Comparison of ENCODE assay signal across 28 cellular contexts in the genomic region with DNA sequence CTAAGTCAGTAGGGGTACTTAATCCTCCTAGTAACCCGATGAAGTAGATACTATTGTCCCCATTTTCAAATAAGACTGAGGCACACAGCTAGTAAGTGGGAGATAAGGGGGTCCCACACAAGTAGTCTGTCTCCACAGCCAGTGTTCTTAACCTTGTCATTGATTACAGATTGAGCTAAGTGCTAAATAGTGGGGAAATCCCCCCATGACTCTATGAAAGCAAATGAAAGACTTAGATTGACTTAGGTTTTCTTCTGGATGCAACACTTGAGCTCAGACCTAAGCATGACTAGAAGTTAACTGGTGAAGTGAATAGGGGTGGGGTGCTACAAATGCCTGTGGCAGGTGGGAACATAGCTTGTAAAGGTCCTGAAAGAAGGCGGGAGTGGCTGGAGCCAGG.
"Had no signal": no experiment of that assay in that cellular context is flagged by ENCODE, and none has a peak within 500 bp of the region (broad histone marks: within the 10 kb centered on the region; RNA-seq: fewer than 3 reads in every experiment).

No MANE protein-coding gene starts in this region.

- H3K27ac ChIP-seq: brain microvascular endothelial cell, KMS-11, SJSA1 had no signal

- ATAC-seq: activated CD4-positive, alpha-beta T cell treated with anti-CD3 and anti-CD28 coated beads for 36 hours; activated naive CD4-positive, alpha-beta T cell treated with anti-CD3 and anti-CD28 coated beads, Interleukin-2, amount 50 U/mL, for 72 hours; Panc1; SK-N-SH treated with all-trans-retinoic acid at 6 μM for 48 hours; T-cell; WTC11 had no signal

- H3K4me3 ChIP-seq: SJSA1 had no signal

- H3K27me3 Mint-ChIP-seq: activated CD4-positive, alpha-beta T cell treated with anti-CD3 and anti-CD28 coated beads for 36 hours; T-cell had no signal

- H3K4me3 Mint-ChIP-seq: activated CD4-positive, alpha-beta T cell treated with anti-CD3 and anti-CD28 coated beads for 36 hours; T-cell; T-helper 2 cell treated with Interferon-gamma antibody and Interleukin-4, amounts not matched to agents 5 μg/mL and 100 μg/mL, for 36 hours; WTC11 had no signal

- H3K36me3 ChIP-seq: brain microvascular endothelial cell, SJSA1 had no signal

- DNase-seq: activated CD4-positive, alpha-beta T cell treated with anti-CD3 and anti-CD28 coated beads for 36 hours; activated CD4-positive, alpha-beta T cell treated with anti-CD3 and anti-CD28 coated beads, Interleukin-2, amount 50 U/mL, for 4 hours; activated CD8-positive, alpha-beta memory T cell treated with anti-CD3 and anti-CD28 coated beads, Interleukin-2, amount 50 U/mL, for 4 hours; activated effector memory CD4-positive, alpha-beta T cell treated with anti-CD3 and anti-CD28 coated beads, Interleukin-2, amount 50 U/mL, for 16 hours; activated naive CD4-positive, alpha-beta T cell; activated T-cell treated with anti-CD3 and anti-CD28 coated beads for 4 hours; activated T-cell treated with anti-CD3 and anti-CD28 coated beads, Interleukin-2, amount 50 U/mL, for 48 hours; amniotic stem cell; aorta; brain microvascular endothelial cell; central memory CD4-positive, alpha-beta T cell; MM.1S; MV-4-11; NCI-H1092; NCI-H1436 treated with DMSO at 0.1 percent for 48 hours; NCI-H1694 treated with DMSO at 0.1 percent for 48 hours; NCI-H2029; NCI-H345; NCI-H524 treated with DMSO at 0.1 percent for 48 hours; SHP77 treated with DMSO at 0.1 percent for 48 hours; T-cell had no signal

- H3K9ac ChIP-seq: KMS-11 had no signal

- H3K27ac Mint-ChIP-seq: activated CD4-positive, alpha-beta T cell treated with anti-CD3 and anti-CD28 coated beads for 36 hours; T-helper 2 cell treated with Interferon-gamma antibody and Interleukin-4, amounts not matched to agents 5 μg/mL and 100 μg/mL, for 36 hours; WTC11 had no signal

- H3K27me3 ChIP-seq: brain microvascular endothelial cell, SJSA1 had no signal
